In genomic region chr4:25872851-25873631, GRCh38 we compare ENCODE assay signal across 17 cellular contexts.
"Had no signal": no experiment of that assay in that cellular context is flagged by ENCODE, and none has a peak within 500 bp of the region (broad histone marks: within the 10 kb centered on the region; RNA-seq: fewer than 3 reads in every experiment).

No MANE protein-coding gene starts in this region.

- DNase-seq: activated CD4-positive, alpha-beta T cell treated with anti-CD3 and anti-CD28 coated beads for 1 hour; activated CD4-positive, alpha-beta T cell treated with anti-CD3 and anti-CD28 coated beads, Interleukin-2, amount 50 U/mL, for 4 hours; activated CD8-positive, alpha-beta memory T cell treated with anti-CD3 and anti-CD28 coated beads, Interleukin-2, amount 10 ng/mL, durations not matched to agents 7 days and 5 days; activated naive CD4-positive, alpha-beta T cell treated with anti-CD3 and anti-CD28 coated beads, Interleukin-2, amount 10 ng/mL, durations not matched to agents 7 days and 5 days; activated T-cell treated with anti-CD3 and anti-CD28 coated beads, Interleukin-2, amount 50 U/mL, for 1 hour; dorsolateral prefrontal cortex; endodermal cell; gastrocnemius medialis; heart right ventricle; midbrain; ovary had no signal

- H3K4me3 ChIP-seq: dorsolateral prefrontal cortex, gastrocnemius medialis, heart right ventricle, lung, neural progenitor cell, ovary had no signal

- H3K27me3 Mint-ChIP-seq: activated CD8-positive, alpha-beta memory T cell treated with anti-CD3 and anti-CD28 coated beads, Interleukin-2, amount 10 ng/mL, durations not matched to agents 7 days and 5 days; activated naive CD4-positive, alpha-beta T cell treated with anti-CD3 and anti-CD28 coated beads, Interleukin-2, amount 10 ng/mL, durations not matched to agents 7 days and 5 days had no signal

- H2AFZ ChIP-seq: neural progenitor cell had no signal

- H3K9me3 Mint-ChIP-seq: activated naive CD4-positive, alpha-beta T cell treated with anti-CD3 and anti-CD28 coated beads, Interleukin-2, amount 10 ng/mL, durations not matched to agents 7 days and 5 days; activated T-helper 2 cell treated with anti-CD3 and anti-CD28 coated beads, Interferon-gamma antibody, Interleukin-2, Interleukin-4, amounts not matched to agents 10 μg/mL and 5 μg/mL and 100 μg/mL, durations not matched to agents 14 hours and 24 hours and 36 hours; endodermal cell; neural progenitor cell; T-helper 2 cell treated with Interferon-gamma antibody and Interleukin-4, amounts not matched to agents 5 μg/mL and 100 μg/mL, for 36 hours had no signal

- H3K27ac ChIP-seq: dorsolateral prefrontal cortex, gastrocnemius medialis, heart right ventricle, neural progenitor cell, ovary had no signal

- H3K9ac ChIP-seq: neural progenitor cell had no signal

- H3K36me3 Mint-ChIP-seq: activated CD8-positive, alpha-beta memory T cell treated with anti-CD3 and anti-CD28 coated beads, Interleukin-2, amount 10 ng/mL, durations not matched to agents 7 days and 5 days; activated naive CD4-positive, alpha-beta T cell treated with anti-CD3 and anti-CD28 coated beads, Interleukin-2, amount 10 ng/mL, durations not matched to agents 7 days and 5 days; neural progenitor cell had no signal

- H3K9me3 ChIP-seq: gastrocnemius medialis, heart right ventricle, ovary had no signal

- H3K4me3 Mint-ChIP-seq: activated CD8-positive, alpha-beta memory T cell treated with anti-CD3 and anti-CD28 coated beads, Interleukin-2, amount 10 ng/mL, durations not matched to agents 7 days and 5 days; activated naive CD4-positive, alpha-beta T cell treated with anti-CD3 and anti-CD28 coated beads, Interleukin-2, amount 10 ng/mL, durations not matched to agents 7 days and 5 days; endodermal cell; neural progenitor cell; T-helper 2 cell treated with Interferon-gamma antibody and Interleukin-4, amounts not matched to agents 5 μg/mL and 100 μg/mL, for 36 hours had no signal

- H3K4me2 ChIP-seq: neural progenitor cell had no signal

- H3K27me3 ChIP-seq: dorsolateral prefrontal cortex, gastrocnemius medialis, heart right ventricle, neural progenitor cell, ovary had no signal

- H3K4me1 ChIP-seq: gastrocnemius medialis had no signal

- ATAC-seq: activated CD8-positive, alpha-beta memory T cell treated with anti-CD3 and anti-CD28 coated beads, Interleukin-2, amount 10 ng/mL, durations not matched to agents 7 days and 5 days; gastrocnemius medialis; heart right ventricle; left colon; sciatic nerve had no signal

- H3K27ac Mint-ChIP-seq: activated CD8-positive, alpha-beta memory T cell treated with anti-CD3 and anti-CD28 coated beads, Interleukin-2, amount 10 ng/mL, durations not matched to agents 7 days and 5 days; activated naive CD4-positive, alpha-beta T cell treated with anti-CD3 and anti-CD28 coated beads, Interleukin-2, amount 10 ng/mL, durations not matched to agents 7 days and 5 days; activated T-helper 2 cell treated with anti-CD3 and anti-CD28 coated beads, Interferon-gamma antibody, Interleukin-2, Interleukin-4, amounts not matched to agents 10 μg/mL and 5 μg/mL and 100 μg/mL, durations not matched to agents 14 hours and 24 hours and 36 hours; endodermal cell; neural progenitor cell; T-helper 2 cell treated with Interferon-gamma antibody and Interleukin-4, amounts not matched to agents 5 μg/mL and 100 μg/mL, for 36 hours had no signal

- H3K36me3 ChIP-seq: gastrocnemius medialis, heart right ventricle, neural progenitor cell, ovary had no signal
